15 cellular contexts compared by ENCODE assay signal in the genomic region with DNA sequence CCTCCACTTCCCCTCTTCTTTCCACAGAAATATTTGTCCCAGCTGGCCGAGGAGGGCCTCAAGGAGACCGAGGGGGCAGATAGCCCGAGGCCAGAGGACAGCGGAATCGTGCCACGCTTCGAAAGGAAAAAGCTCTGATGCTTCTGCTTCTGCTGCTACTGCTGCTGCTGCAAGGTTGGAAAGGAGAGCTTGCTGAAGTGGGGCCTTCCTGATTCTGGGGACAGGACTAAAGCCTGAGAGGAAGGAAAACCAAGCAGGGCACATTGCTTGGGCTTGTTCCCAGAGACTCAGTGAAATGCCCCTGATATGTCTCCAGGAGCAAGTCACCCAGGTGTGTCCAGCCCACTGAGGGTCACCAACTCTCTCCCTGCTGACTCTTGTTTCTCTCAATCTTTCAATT. TPM values are rescaled to one million over a fixed set of nuclear protein-coding genes. Genes with fewer than 3 reads are reported as not detected.
A peak's percentile ranks its signal among the peaks of the same experiment; 100 is the strongest.
DNase-seq lines count a peak whose midpoint lies in the region; ATAC-seq and TF ChIP-seq lines count a peak whose summit lies in the region.
"Had no signal": no experiment of that assay in that cellular context is flagged by ENCODE, and none has a peak within 500 bp of the region (broad histone marks: within the 10 kb centered on the region; RNA-seq: fewer than 3 reads in every experiment).

No MANE protein-coding gene starts in this region.

- H2AFZ ChIP-seq in trophoblast cell (ENCODE audit: insufficient read depth, low read length, poor library complexity): peak overlapping the region; percentile 8

- no peaks in the 10 kb centered on the region for H3K36me3 Mint-ChIP-seq in CD4-positive, CD25-positive, alpha-beta regulatory T cell
- no peaks in the 10 kb centered on the region for H3K36me3 Mint-ChIP-seq in T-helper 17 cell (ENCODE audit: low read depth)

- no peak overlapping the region for H3K23ac ChIP-seq in trophoblast cell (ENCODE audit: low read length)

- H3K27me3 Mint-ChIP-seq in CD4-positive, CD25-positive, alpha-beta regulatory T cell: no peaks in the 10 kb centered on the region
- no peaks in the 10 kb centered on the region for H3K27me3 Mint-ChIP-seq in T-helper 17 cell

- H3K36me3 ChIP-seq in CD4-positive, CD25-positive, alpha-beta regulatory T cell (ENCODE audit: control insufficient read depth, insufficient read depth, low read length): no peaks in the 10 kb centered on the region
- H3K36me3 ChIP-seq in gastroesophageal sphincter: no peaks in the 10 kb centered on the region
- no peaks in the 10 kb centered on the region for H3K36me3 ChIP-seq in trophoblast cell (ENCODE audit: control insufficient read depth in 1 of 2, insufficient read depth in 2 of 2, low read length in 2 of 2)

- no peaks in the 10 kb centered on the region for H3K9me3 ChIP-seq in CD4-positive, CD25-positive, alpha-beta regulatory T cell (ENCODE audit: control insufficient read depth in 2 of 2, low read length in 2 of 2)
- no peaks in the 10 kb centered on the region for H3K9me3 ChIP-seq in T-helper 17 cell (ENCODE audit: control insufficient read depth, low read length, poor library complexity, severe bottlenecking)
- H3K9me3 ChIP-seq in gastroesophageal sphincter: no peaks in the 10 kb centered on the region
- no peaks in the 10 kb centered on the region for H3K9me3 ChIP-seq in trophoblast cell (ENCODE audit: insufficient read depth, low read depth, low read length)

- H3K27ac ChIP-seq in CD4-positive, CD25-positive, alpha-beta regulatory T cell (ENCODE audit: insufficient read depth, low read length, poor library complexity, severe bottlenecking): no peak overlapping the region
- H3K27ac ChIP-seq in gastroesophageal sphincter (peak overlapping the region; percentile 62 to 79 (median 68)), trophoblast cell (ENCODE audit: low read depth, low read length) (no peak overlapping the region)

- peak overlapping the region in 1 of 4 donors; percentile 73 for H3K4me3 Mint-ChIP-seq in CD4-positive, CD25-positive, alpha-beta regulatory T cell
- H3K4me3 Mint-ChIP-seq in T-helper 17 cell: no peak overlapping the region

- no peak overlapping the region for H4K8ac ChIP-seq in trophoblast cell (ENCODE audit: low read depth, low read length)

- peak overlapping the region; percentile 86 to 95 (median 95) for H3K27ac Mint-ChIP-seq in CD4-positive, CD25-positive, alpha-beta regulatory T cell
- H3K27ac Mint-ChIP-seq in T-helper 17 cell: peak overlapping the region; percentile 45

- peak overlapping the region; percentile 0 for H2BK120ac ChIP-seq in trophoblast cell (ENCODE audit: insufficient read depth, low read length, poor library complexity)

- peak overlapping the region; percentile 4 for H3K14ac ChIP-seq in trophoblast cell (ENCODE audit: low read length)

- H3K4me3 ChIP-seq in CD4-positive, CD25-positive, alpha-beta regulatory T cell (ENCODE audit: low read depth, low read length): no peak overlapping the region
- H3K4me3 ChIP-seq in gastroesophageal sphincter: no peak overlapping the region
- no peak overlapping the region for H3K4me3 ChIP-seq in trophoblast cell (ENCODE audit: low read depth, low read length)

- peak overlapping the region; percentile 20 for H4K91ac ChIP-seq in trophoblast cell (ENCODE audit: low read depth, low read length)

- peak overlapping the region; percentile 4 for H2AK5ac ChIP-seq in trophoblast cell (ENCODE audit: low read length)

- H3K18ac ChIP-seq in trophoblast cell (ENCODE audit: low read length): no peak overlapping the region

- H3K27me3 ChIP-seq in CD4-positive, CD25-positive, alpha-beta regulatory T cell (ENCODE audit: control insufficient read depth, insufficient read depth, low read length): no peaks in the 10 kb centered on the region
- H3K27me3 ChIP-seq in gastroesophageal sphincter: no peaks in the 10 kb centered on the region
- H3K27me3 ChIP-seq in trophoblast cell (ENCODE audit: insufficient read depth, low read length): no peaks in the 10 kb centered on the region

- TF ChIP-seq POLR2A in gastroesophageal sphincter (IDR thresholded peaks at IDR 0.05): no peak

- H3K4me1 ChIP-seq in CD4-positive, CD25-positive, alpha-beta regulatory T cell (ENCODE audit: control insufficient read depth, insufficient read depth, low read length, poor library complexity, severe bottlenecking): peaks cover 19% of the 10 kb centered on the region
- peaks cover 17 to 49% (median 19%) of the 10 kb centered on the region in 3 donors for H3K4me1 ChIP-seq in gastroesophageal sphincter
- peaks cover 23 to 26% of the 10 kb centered on the region in 2 experiments for H3K4me1 ChIP-seq in trophoblast cell (ENCODE audit: control insufficient read depth in 1 of 2, insufficient read depth in 2 of 2, low read length in 2 of 2)

- no peak for TF ChIP-seq CTCF in gastroesophageal sphincter (IDR thresholded peaks at IDR 0.05)

- H3K4ac ChIP-seq in trophoblast cell (ENCODE audit: low read depth, low read length): no peak overlapping the region

- H3K9ac ChIP-seq in trophoblast cell (ENCODE audit: low read length): no peak overlapping the region

- peaks cover 21% of the 10 kb centered on the region for H3K79me1 ChIP-seq in trophoblast cell (ENCODE audit: low read length)

- H3K79me2 ChIP-seq in trophoblast cell (ENCODE audit: control insufficient read depth, insufficient read depth, low read length, poor library complexity): no peaks in the 10 kb centered on the region

- no peak for TF ChIP-seq EP300 in gastroesophageal sphincter (IDR thresholded peaks at IDR 0.05)

- H4K12ac ChIP-seq in trophoblast cell (ENCODE audit: low read depth, low read length): no peak overlapping the region

- H3K4me1 Mint-ChIP-seq in CD4-positive, CD25-positive, alpha-beta regulatory T cell: peaks cover 4 to 54% (median 10%) of the 10 kb centered on the region in 4 donors
- H3K4me1 Mint-ChIP-seq in T-helper 17 cell: peaks cover 11% of the 10 kb centered on the region

- WGBS in gastroesophageal sphincter (ENCODE audit: low coverage in 1 of 2), 2 donors: 65% methylated on average over 6 of the region's 7 CpGs; no CpG with 5 or more reads in 1 of the 2 donors
- WGBS in trophoblast cell (ENCODE audit: extremely low coverage, insufficient coverage, insufficient read length): no CpG with 5 or more reads among the region's 7 CpGs

- no peak overlapping the region for H3K4me2 ChIP-seq in trophoblast cell (ENCODE audit: low read length)

- H3K9me3 Mint-ChIP-seq in CD4-positive, CD25-positive, alpha-beta regulatory T cell: no peaks in the 10 kb centered on the region

- peak overlapping the region; percentile 25 for H2BK12ac ChIP-seq in trophoblast cell (ENCODE audit: low read length)

- DNase-seq in CD4-positive, CD25-positive, alpha-beta regulatory T cell: no peak
- DNase-seq in T-helper 17 cell: no peak
- no peak for DNase-seq in trophoblast cell
- no peak for DNase-seq in COR-L47 (lab: John Stamatoyannopoulos, UW)
- DNase-seq in stimulated activated naive CD4-positive, alpha-beta T cell (lab: John Stamatoyannopoulos, UW): no peak
- DNase-seq: activated gamma-delta T cell treated with Interleukin-2 at 50 U/mL for 16 hours; central memory CD4-positive, alpha-beta T cell; DND-41; HCEC 1CT; kidney glomerular epithelial cell; NCI-H1105 treated with DMSO at 0.1 percent for 48 hours; NCI-H345 had no signal

- no peak overlapping the region for H2BK5ac ChIP-seq in trophoblast cell (ENCODE audit: low read depth, low read length, poor library complexity)

- ATAC-seq in CD4-positive, CD25-positive, alpha-beta regulatory T cell (ENCODE audit: low read depth in 2 of 2): no peak
- ATAC-seq in T-helper 17 cell (no peak), gastroesophageal sphincter (no peak), HG02623 (IDR thresholded peaks at IDR 0.05; ENCODE audit: unreplicated experiment) (no peak), GM21786 (IDR thresholded peaks at IDR 0.05; ENCODE audit: unreplicated experiment) (no peak)

RNA-seq across cellular contexts. Expression of gene PDCD4, which starts 35.9 kb away (rescaled TPM):
- total RNA-seq in CD4-positive, CD25-positive, alpha-beta regulatory T cell: 213 TPM
- polyA plus RNA-seq in CD4-positive, CD25-positive, alpha-beta regulatory T cell: 100 to 1,000 TPM; 167 to 224 (median 195) TPM
- 100 to 1,000 TPM; 307 TPM for total RNA-seq in T-helper 17 cell
- total RNA-seq in gastroesophageal sphincter: 10 to 100 TPM; 69.1 to 74.6 (median 72.2) TPM
- 57.0 and 61.1 TPM in 2 replicates for polyA plus RNA-seq in trophoblast cell (2013)

Comparison
In these comparisons a context has a peak if more than half of its experiments do, and no peak if none do; other contexts are left out.
1. H3K27ac ChIP-seq: peak in gastroesophageal sphincter (4 of 4); none in CD4-positive, CD25-positive, alpha-beta regulatory T cell (single experiment) and trophoblast cell (single experiment).